Comparison of ENCODE assay signal across 16 cellular contexts in genomic region chr10:71035511-71036278, GRCh38.
"Had no signal": no experiment of that assay in that cellular context is flagged by ENCODE, and none has a peak within 500 bp of the region (broad histone marks: within the 10 kb centered on the region; RNA-seq: fewer than 3 reads in every experiment).

No MANE protein-coding gene starts in this region.

- H3K36me3 ChIP-seq: breast epithelium, neutrophil, transverse colon had no signal

- H3K27ac Mint-ChIP-seq: activated T-helper 1 cell treated with anti-CD3 and anti-CD28 coated beads, Interleukin-12 subunit alpha, Interleukin-12 subunit beta, Interleukin-2, Interleukin-4 antibody, amounts not matched to agents 30 ng/mL and 10 ng/mL and 1 ng/mL, durations not matched to agents 14 hours and 24 hours and 36 hours; naive thymus-derived CD4-positive, alpha-beta T cell; T-helper 2 cell treated with Interferon-gamma antibody and Interleukin-4, amounts not matched to agents 5 μg/mL and 100 μg/mL, for 36 hours had no signal

- ATAC-seq: left colon; naive thymus-derived CD4-positive, alpha-beta T cell; stimulated activated naive CD8-positive, alpha-beta T cell treated with anti-CD3 and anti-CD28 coated beads, Interleukin-15, Interleukin-2, amounts not matched to agents 100 U/mL and 50 U/mL, for 24 hours had no signal

- H3K4me1 ChIP-seq: breast epithelium, transverse colon had no signal

- H3K9me3 Mint-ChIP-seq: activated T-helper 1 cell treated with anti-CD3 and anti-CD28 coated beads, Interleukin-12 subunit alpha, Interleukin-12 subunit beta, Interleukin-2, Interleukin-4 antibody, amounts not matched to agents 30 ng/mL and 10 ng/mL and 1 ng/mL, durations not matched to agents 14 hours and 24 hours and 36 hours; naive thymus-derived CD4-positive, alpha-beta T cell; T-helper 2 cell treated with Interferon-gamma antibody and Interleukin-4, amounts not matched to agents 5 μg/mL and 100 μg/mL, for 36 hours had no signal

- H3K36me3 Mint-ChIP-seq: naive thymus-derived CD4-positive, alpha-beta T cell had no signal

- H3K4me3 ChIP-seq: breast epithelium, dorsolateral prefrontal cortex, skin epidermis, transverse colon had no signal

- H3K27me3 ChIP-seq: breast epithelium, neutrophil, transverse colon had no signal

- H3K4me3 Mint-ChIP-seq: activated T-helper 1 cell treated with anti-CD3 and anti-CD28 coated beads, Interleukin-12 subunit alpha, Interleukin-12 subunit beta, Interleukin-2, Interleukin-4 antibody, amounts not matched to agents 30 ng/mL and 10 ng/mL and 1 ng/mL, durations not matched to agents 14 hours and 24 hours and 36 hours; naive thymus-derived CD4-positive, alpha-beta T cell; T-helper 2 cell treated with Interferon-gamma antibody and Interleukin-4, amounts not matched to agents 5 μg/mL and 100 μg/mL, for 36 hours had no signal

- H3K9me3 ChIP-seq: breast epithelium, neutrophil, transverse colon had no signal

- DNase-seq: activated CD4-positive, alpha-beta T cell treated with anti-CD3 and anti-CD28 coated beads, Interleukin-2, amount 50 U/mL, for 1 hour; activated CD8-positive, alpha-beta memory T cell treated with anti-CD3 and anti-CD28 coated beads for 24 hours; activated naive CD4-positive, alpha-beta T cell treated with Interleukin-2 at 50 U/mL for 16 hours; dorsolateral prefrontal cortex; left colon; naive thymus-derived CD4-positive, alpha-beta T cell; posterior cingulate gyrus; stimulated activated CD4-positive, alpha-beta T cell treated with anti-CD3 and anti-CD28 coated beads, Interleukin-4, amount 100 ng/mL, for 4 hours; stimulated activated CD8-positive, alpha-beta memory T cell treated with anti-CD3 and anti-CD28 coated beads, Interleukin-4, amount 100 ng/mL, for 48 hours; stimulated activated naive CD8-positive, alpha-beta T cell treated with anti-CD3 and anti-CD28 coated beads, Interleukin-15, Interleukin-2, amounts not matched to agents 100 U/mL and 50 U/mL, for 24 hours; transverse colon had no signal

- H3K27ac ChIP-seq: breast epithelium, dorsolateral prefrontal cortex, neutrophil, skin epidermis, transverse colon had no signal
